1 cellular context compared by ENCODE assay signal in the genomic region with DNA sequence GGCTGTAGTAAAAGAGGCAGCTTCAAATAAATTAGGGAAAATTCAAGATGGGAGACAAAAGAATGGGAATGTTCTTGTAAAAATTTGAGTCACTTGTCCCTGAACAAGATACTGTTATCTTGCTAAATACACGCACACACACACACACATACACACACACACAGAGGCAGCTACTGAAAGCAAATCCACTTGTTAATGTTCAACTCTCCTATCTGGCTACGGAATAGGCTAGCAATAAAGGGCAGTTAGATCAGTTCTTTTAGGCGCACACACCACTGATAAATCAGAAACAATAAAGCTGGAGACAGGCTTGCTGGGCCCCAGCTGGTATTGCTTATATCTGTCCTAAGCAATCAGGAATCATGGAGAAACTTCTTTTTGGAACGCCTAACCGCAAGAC.
A peak's percentile ranks its signal among the peaks of the same experiment; 100 is the strongest.
TF ChIP-seq lines count a peak whose summit lies in the region.

No MANE protein-coding gene starts in this region.

TF ChIP-seq in HepG2, 621 proteins besides CTCF, POLR2A, EP300 and RAD21 (continued from another document):
- TF ChIP-seq, protein P1, sequence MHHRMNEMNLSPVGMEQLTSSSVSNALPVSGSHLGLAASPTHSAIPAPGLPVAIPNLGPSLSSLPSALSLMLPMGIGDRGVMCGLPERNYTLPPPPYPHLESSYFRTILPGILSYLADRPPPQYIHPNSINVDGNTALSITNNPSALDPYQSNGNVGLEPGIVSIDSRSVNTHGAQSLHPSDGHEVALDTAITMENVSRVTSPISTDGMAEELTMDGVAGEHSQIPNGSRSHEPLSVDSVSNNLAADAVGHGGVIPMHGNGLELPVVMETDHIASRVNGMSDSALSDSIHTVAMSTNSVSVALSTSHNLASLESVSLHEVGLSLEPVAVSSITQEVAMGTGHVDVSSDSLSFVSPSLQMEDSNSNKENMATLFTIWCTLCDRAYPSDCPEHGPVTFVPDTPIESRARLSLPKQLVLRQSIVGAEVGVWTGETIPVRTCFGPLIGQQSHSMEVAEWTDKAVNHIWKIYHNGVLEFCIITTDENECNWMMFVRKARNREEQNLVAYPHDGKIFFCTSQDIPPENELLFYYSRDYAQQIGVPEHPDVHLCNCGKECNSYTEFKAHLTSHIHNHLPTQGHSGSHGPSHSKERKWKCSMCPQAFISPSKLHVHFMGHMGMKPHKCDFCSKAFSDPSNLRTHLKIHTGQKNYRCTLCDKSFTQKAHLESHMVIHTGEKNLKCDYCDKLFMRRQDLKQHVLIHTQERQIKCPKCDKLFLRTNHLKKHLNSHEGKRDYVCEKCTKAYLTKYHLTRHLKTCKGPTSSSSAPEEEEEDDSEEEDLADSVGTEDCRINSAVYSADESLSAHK (CRISPR knock-in tag; IDR thresholded peaks at IDR 0.05; ENCODE audit: borderline replicate concordance), result no peak
- TF ChIP-seq, protein P2, sequence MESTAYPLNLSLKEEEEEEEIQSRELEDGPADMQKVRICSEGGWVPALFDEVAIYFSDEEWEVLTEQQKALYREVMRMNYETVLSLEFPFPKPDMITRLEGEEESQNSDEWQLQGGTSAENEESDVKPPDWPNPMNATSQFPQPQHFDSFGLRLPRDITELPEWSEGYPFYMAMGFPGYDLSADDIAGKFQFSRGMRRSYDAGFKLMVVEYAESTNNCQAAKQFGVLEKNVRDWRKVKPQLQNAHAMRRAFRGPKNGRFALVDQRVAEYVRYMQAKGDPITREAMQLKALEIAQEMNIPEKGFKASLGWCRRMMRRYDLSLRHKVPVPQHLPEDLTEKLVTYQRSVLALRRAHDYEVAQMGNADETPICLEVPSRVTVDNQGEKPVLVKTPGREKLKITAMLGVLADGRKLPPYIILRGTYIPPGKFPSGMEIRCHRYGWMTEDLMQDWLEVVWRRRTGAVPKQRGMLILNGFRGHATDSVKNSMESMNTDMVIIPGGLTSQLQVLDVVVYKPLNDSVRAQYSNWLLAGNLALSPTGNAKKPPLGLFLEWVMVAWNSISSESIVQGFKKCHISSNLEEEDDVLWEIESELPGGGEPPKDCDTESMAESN (CRISPR knock-in tag; conservative IDR thresholded peaks at IDR 0.05), result 0 out of 2 replicates have a peak, but pooled peaks have one; percentile 23
- TF ChIP-seq SRSF1 (optimal IDR thresholded peaks at IDR 0.05; ENCODE audit: low read depth, low read length) (no peak), SYNCRIP (IDR thresholded peaks at IDR 0.05; ENCODE audit: insufficient read depth, low read depth, low read length) (no peak), ZNF501 (CRISPR knock-in tag; IDR thresholded peaks at IDR 0.05) (0 out of 2 replicates have a peak, but pooled peaks have one; percentile 10), ZNF749 (CRISPR knock-in tag; IDR thresholded peaks at IDR 0.05; ENCODE audit: borderline replicate concordance) (no peak), MAFK (conservative IDR thresholded peaks at IDR 0.05 in 1 of 2, IDR thresholded peaks at IDR 0.05 in 1 of 2; ENCODE audit: low read length in 2 of 2) (no peak), XRCC5 (optimal IDR thresholded peaks at IDR 0.05; ENCODE audit: low read length) (no peak), NFIC (IDR thresholded peaks at IDR 0.05; ENCODE audit: low read length) (no peak), ZNF367 (CRISPR knock-in tag; IDR thresholded peaks at IDR 0.05; ENCODE audit: borderline replicate concordance) (no peak), TOE1 (CRISPR knock-in tag; IDR thresholded peaks at IDR 0.05) (no peak), ZFP37 (CRISPR knock-in tag; IDR thresholded peaks at IDR 0.05; ENCODE audit: borderline replicate concordance) (no peak), ZNF350 (CRISPR knock-in tag; IDR thresholded peaks at IDR 0.05; ENCODE audit: borderline replicate concordance, low read depth) (no peak), ETV6 (CRISPR knock-in tag; conservative IDR thresholded peaks at IDR 0.05) (no peak), SSRP1 (CRISPR knock-in tag; IDR thresholded peaks at IDR 0.05) (no peak)
- TF ChIP-seq, protein P3, sequence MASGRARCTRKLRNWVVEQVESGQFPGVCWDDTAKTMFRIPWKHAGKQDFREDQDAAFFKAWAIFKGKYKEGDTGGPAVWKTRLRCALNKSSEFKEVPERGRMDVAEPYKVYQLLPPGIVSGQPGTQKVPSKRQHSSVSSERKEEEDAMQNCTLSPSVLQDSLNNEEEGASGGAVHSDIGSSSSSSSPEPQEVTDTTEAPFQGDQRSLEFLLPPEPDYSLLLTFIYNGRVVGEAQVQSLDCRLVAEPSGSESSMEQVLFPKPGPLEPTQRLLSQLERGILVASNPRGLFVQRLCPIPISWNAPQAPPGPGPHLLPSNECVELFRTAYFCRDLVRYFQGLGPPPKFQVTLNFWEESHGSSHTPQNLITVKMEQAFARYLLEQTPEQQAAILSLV (CRISPR knock-in tag; IDR thresholded peaks at IDR 0.05; ENCODE audit: borderline replicate concordance), result no peak
- TF ChIP-seq, protein P4, sequence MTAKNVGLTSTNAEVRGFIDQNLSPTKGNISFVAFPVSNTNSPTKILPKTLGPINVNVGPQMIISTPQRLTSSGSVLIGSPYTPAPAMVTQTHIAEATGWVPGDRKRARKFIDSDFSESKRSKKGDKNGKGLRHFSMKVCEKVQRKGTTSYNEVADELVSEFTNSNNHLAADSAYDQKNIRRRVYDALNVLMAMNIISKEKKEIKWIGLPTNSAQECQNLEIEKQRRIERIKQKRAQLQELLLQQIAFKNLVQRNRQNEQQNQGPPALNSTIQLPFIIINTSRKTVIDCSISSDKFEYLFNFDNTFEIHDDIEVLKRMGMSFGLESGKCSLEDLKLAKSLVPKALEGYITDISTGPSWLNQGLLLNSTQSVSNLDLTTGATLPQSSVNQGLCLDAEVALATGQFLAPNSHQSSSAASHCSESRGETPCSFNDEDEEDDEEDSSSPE (CRISPR knock-in tag; IDR thresholded peaks at IDR 0.05), result no peak
